Comparison of ENCODE assay signal across 22 cellular contexts in the genomic region with DNA sequence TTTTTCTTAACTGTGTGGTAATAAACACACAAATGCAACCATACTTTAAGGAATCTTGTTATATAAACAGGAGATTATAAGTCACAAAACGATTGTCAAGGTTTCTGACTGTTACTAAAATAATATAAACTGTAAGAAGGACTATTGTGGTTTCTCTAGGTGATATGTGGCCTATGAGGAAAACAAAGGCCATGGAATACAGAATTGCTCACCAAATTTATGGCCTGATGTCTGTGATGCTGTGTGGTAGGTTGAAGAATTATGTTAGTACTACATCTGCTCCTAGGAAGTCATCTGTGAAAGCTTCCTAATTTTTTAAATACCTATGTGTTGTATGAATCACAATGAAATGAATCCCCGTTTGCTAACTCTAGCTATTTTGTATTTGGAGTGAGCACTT.
DNase-seq lines count a peak whose midpoint lies in the region; ATAC-seq and TF ChIP-seq lines count a peak whose summit lies in the region.
"Had no signal": no experiment of that assay in that cellular context is flagged by ENCODE, and none has a peak within 500 bp of the region (broad histone marks: within the 10 kb centered on the region; RNA-seq: fewer than 3 reads in every experiment).

No MANE protein-coding gene starts in this region.

- no peak overlapping the region for H3K4me2 ChIP-seq in mammary epithelial cell (ENCODE audit: insufficient read depth, low read depth, low read length)
- H3K4me2 ChIP-seq: SK-N-SH had no signal

- CTCF ChIA-PET in mammary epithelial cell (lab: Charles Lee; ENCODE audit: low non-redundant PET): no interaction called here

- no peak for TF ChIP-seq CTCF in mammary epithelial cell (conservative IDR thresholded peaks at IDR 0.05 in 1 of 2, IDR thresholded peaks at IDR 0.05 in 1 of 2; ENCODE audit: extremely low read depth in 1 of 2, insufficient read depth in 1 of 2, low read depth in 1 of 2, low read length in 2 of 2)
- no peak for TF ChIP-seq CTCF in breast epithelium (IDR thresholded peaks at IDR 0.05)
- no peak for TF ChIP-seq CTCF in kidney epithelial cell (IDR thresholded peaks at IDR 0.05; ENCODE audit: insufficient read depth, low read length, poor library complexity, severe bottlenecking)

- no peaks in the 10 kb centered on the region for H3K79me2 ChIP-seq in mammary epithelial cell (ENCODE audit: insufficient read depth, low read length)

- intact Hi-C loops in mammary epithelial cell (cut with micrococcal nuclease) (loop anchor here (5.0 kb wide), 1 partner anchor 150 kb away; no protein-coding TSS in a partner anchor), breast epithelium (cut with DNase I; ENCODE audit: low total_unique reads) (no loop called here)

- H3K9ac ChIP-seq in mammary epithelial cell (ENCODE audit: insufficient read depth, low read length): no peak overlapping the region
- H3K9ac ChIP-seq: SK-N-SH had no signal

- ATAC-seq in naive thymus-derived CD8-positive, alpha-beta T cell: no peak
- ATAC-seq in HG03342 (IDR thresholded peaks at IDR 0.05; ENCODE audit: unreplicated experiment) (no peak), GM21619 (IDR thresholded peaks at IDR 0.05; ENCODE audit: unreplicated experiment) (no peak)
- ATAC-seq: Panc1 had no signal

- no peak for TF ChIP-seq POLR2A in breast epithelium (IDR thresholded peaks at IDR 0.05)

- DNase-seq in mammary epithelial cell: no peak
- DNase-seq in breast epithelium (ENCODE audit: low spot score in 2 of 2): no peak
- peak; percentile 16 for DNase-seq in astrocyte of the hippocampus (ENCODE audit: low read depth, low spot score)
- peak; percentile 18 for DNase-seq in kidney epithelial cell (ENCODE audit: low read depth)
- DNase-seq in naive thymus-derived CD8-positive, alpha-beta T cell: no peak
- no peak for DNase-seq in NCI-H2196 (lab: John Stamatoyannopoulos, UW; ENCODE audit: unreplicated experiment)
- DNase-seq: DMS53, GDM1, MV-4-11, NCI-H1105 treated with DMSO at 0.1 percent for 48 hours, NCI-H2029 treated with DMSO at 0.1 percent for 48 hours, NCI-H2171, NCI-H524 treated with DMSO at 0.1 percent for 48 hours, NCI-H82, SIG-M5, SK-N-SH had no signal

- H3K4me1 Mint-ChIP-seq in naive thymus-derived CD8-positive, alpha-beta T cell: no peaks in the 10 kb centered on the region
- H3K4me1 Mint-ChIP-seq: CD14-positive monocyte, IgD-negative memory B cell had no signal

- no peaks in the 10 kb centered on the region for H3K27me3 Mint-ChIP-seq in naive thymus-derived CD8-positive, alpha-beta T cell
- H3K27me3 Mint-ChIP-seq: IgD-negative memory B cell had no signal

- no peak overlapping the region for H3K27ac Mint-ChIP-seq in naive thymus-derived CD8-positive, alpha-beta T cell
- H3K27ac Mint-ChIP-seq: CD14-positive monocyte, IgD-negative memory B cell had no signal

- H2AFZ ChIP-seq in mammary epithelial cell (ENCODE audit: low read depth, low read length): peak overlapping the region; percentile 5

- dilution Hi-C loops in mammary epithelial cell (cut with HindIII; ENCODE audit: low sequenced_read_pairs): no loop called here

- POLR2A ChIA-PET in naive thymus-derived CD8-positive, alpha-beta T cell (lab: Charles Lee): no interaction called here

- no peaks in the 10 kb centered on the region for H3K36me3 Mint-ChIP-seq in naive thymus-derived CD8-positive, alpha-beta T cell
- H3K36me3 Mint-ChIP-seq: CD14-positive monocyte, IgD-negative memory B cell had no signal

- H3K4me3 ChIP-seq in mammary epithelial cell (replicated peaks in 1 of 3; ENCODE audit: insufficient read depth in 1 of 3, low read depth in 2 of 3, low read length in 3 of 3): no peak overlapping the region
- no peak overlapping the region for H3K4me3 ChIP-seq in breast epithelium
- no peak overlapping the region for H3K4me3 ChIP-seq in kidney epithelial cell (ENCODE audit: low read depth, low read length)

- H3K4me1 ChIP-seq in mammary epithelial cell (ENCODE audit: insufficient read depth, low read length): no peaks in the 10 kb centered on the region
- no peaks in the 10 kb centered on the region for H3K4me1 ChIP-seq in breast epithelium

- no peak overlapping the region for H3K27ac ChIP-seq in mammary epithelial cell (ENCODE audit: insufficient read depth, low read depth, low read length)
- no peak overlapping the region for H3K27ac ChIP-seq in breast epithelium
- H3K27ac ChIP-seq: 22Rv1 had no signal

- 53% methylated on average over 2 of the region's 2 CpGs for WGBS in mammary epithelial cell (ENCODE audit: low coverage, missing lambda C conversion rate)

- no peaks in the 10 kb centered on the region for H4K20me1 ChIP-seq in mammary epithelial cell (ENCODE audit: insufficient read depth, low read length)

- H3K36me3 ChIP-seq in mammary epithelial cell (ENCODE audit: insufficient read depth, low read length): no peaks in the 10 kb centered on the region
- H3K36me3 ChIP-seq in breast epithelium: no peaks in the 10 kb centered on the region
- H3K36me3 ChIP-seq in kidney epithelial cell (ENCODE audit: control insufficient read depth, insufficient read depth, low read length): no peaks in the 10 kb centered on the region

- no TSS peak for BruUV-seq in mammary epithelial cell (replicated peaks; lab: Mats Ljungman, UMichigan)

- H3K9me3 ChIP-seq in mammary epithelial cell (replicated peaks; ENCODE audit: insufficient read depth, low read length) (no peaks in the 10 kb centered on the region), breast epithelium (no peaks in the 10 kb centered on the region)
- H3K9me3 ChIP-seq: SK-N-SH had no signal

- H3K9me3 Mint-ChIP-seq in naive thymus-derived CD8-positive, alpha-beta T cell: peaks cover 0 to 9% (median 0%) of the 10 kb centered on the region in 9 donors
- H3K9me3 Mint-ChIP-seq: IgD-negative memory B cell had no signal

- no peaks in the 10 kb centered on the region for H3K27me3 ChIP-seq in mammary epithelial cell (ENCODE audit: insufficient read depth, low read length)
- H3K27me3 ChIP-seq in breast epithelium: no peaks in the 10 kb centered on the region
- H3K27me3 ChIP-seq in kidney epithelial cell (ENCODE audit: control insufficient read depth, insufficient read depth, low read length): no peaks in the 10 kb centered on the region

- in situ Hi-C loops in mammary epithelial cell (cut with MboI; ENCODE audit: low sequenced_read_pairs in 2 of 2): no loop called here

- no peak overlapping the region for H3K4me3 Mint-ChIP-seq in naive thymus-derived CD8-positive, alpha-beta T cell
- H3K4me3 Mint-ChIP-seq: CD14-positive monocyte, IgD-negative memory B cell had no signal

Comparison
In these comparisons a context has a peak if more than half of its experiments do, and no peak if none do; other contexts are left out.
1. DNase-seq: peak in astrocyte of the hippocampus (single experiment) and kidney epithelial cell (single experiment); none in mammary epithelial cell (single experiment), breast epithelium (0 of 2), naive thymus-derived CD8-positive, alpha-beta T cell (0 of 10) and NCI-H2196 (single experiment).